ENCODE assay signal across 21 cellular contexts in the genomic region with DNA sequence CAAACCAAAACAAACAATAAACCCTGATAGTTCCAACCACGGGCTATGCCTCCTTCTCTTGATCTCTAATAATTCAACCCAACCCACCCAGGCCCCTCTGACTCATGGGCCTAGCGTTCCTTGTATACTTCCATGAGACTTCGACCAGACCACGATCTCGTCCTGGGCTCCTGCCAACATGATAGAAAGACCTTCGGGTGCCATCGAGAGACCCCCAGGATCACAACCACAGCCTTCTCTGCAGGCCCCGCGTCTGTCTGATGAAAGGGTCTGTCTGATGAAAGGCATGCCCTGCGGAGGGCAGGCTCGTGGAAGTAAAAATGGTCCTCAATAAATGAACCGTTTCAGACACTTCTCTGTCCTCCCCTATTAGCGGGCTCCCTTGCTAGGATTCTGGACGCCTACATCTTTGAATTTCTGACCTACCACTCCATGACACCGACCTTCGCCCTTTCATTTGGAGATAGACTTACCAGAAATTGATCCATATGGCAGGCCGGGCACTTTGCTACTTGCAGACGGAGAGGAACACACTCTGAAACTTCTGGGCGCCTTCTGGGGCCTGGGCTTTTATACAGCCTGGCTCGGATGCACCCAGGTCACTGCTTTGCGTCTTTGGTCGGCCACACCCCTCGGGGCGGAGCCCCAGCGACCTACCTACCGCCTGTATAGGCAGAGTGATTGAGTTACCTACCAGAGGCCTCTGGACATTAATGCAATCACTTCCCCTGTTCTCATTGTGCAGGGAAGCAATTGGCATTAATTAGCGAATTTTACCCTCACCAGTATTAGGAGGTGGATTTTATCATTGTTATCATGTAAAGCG. TPM values are rescaled to one million over a fixed set of nuclear protein-coding genes. Genes with fewer than 3 reads are reported as not detected.
DNase-seq lines count a peak whose midpoint lies in the region; ATAC-seq, FAIRE-seq and TF ChIP-seq lines count a peak whose summit lies in the region.
"Had no signal": no experiment of that assay in that cellular context is flagged by ENCODE, and none has a peak within 500 bp of the region (broad histone marks: within the 10 kb centered on the region; RNA-seq: fewer than 3 reads in every experiment).

No MANE protein-coding gene starts in this region.

- H3K4me1 ChIP-seq in K562 (replicated peaks in 1 of 2; ENCODE audit: control insufficient read depth in 2 of 2, insufficient read depth in 2 of 2, low read length in 2 of 2) (no peaks in the 10 kb centered on the region), Peyer's patch (no peaks in the 10 kb centered on the region), foreskin keratinocyte (no peaks in the 10 kb centered on the region)
- H3K4me1 ChIP-seq: A549 had no signal

- no peaks in the 10 kb centered on the region for H3K4me1 Mint-ChIP-seq in natural killer cell
- no peaks in the 10 kb centered on the region for H3K4me1 Mint-ChIP-seq in natural killer cell treated with Interleukin-12 subunit alpha and Interleukin-12 subunit beta and Interleukin-15 and Interleukin-18, amount 100 ng/mL, for 72 hours (ENCODE audit: low read depth in 2 of 2)
- H3K4me1 Mint-ChIP-seq: CD4-positive, alpha-beta memory T cell had no signal

- H3K27me3 Mint-ChIP-seq in natural killer cell (ENCODE audit: low read depth in 2 of 2) = peaks cover 5 to 12% of the 10 kb centered on the region in 2 donors
- H3K27me3 Mint-ChIP-seq in natural killer cell treated with Interleukin-12 subunit alpha and Interleukin-12 subunit beta and Interleukin-15 and Interleukin-18, amount 100 ng/mL, for 72 hours = peaks cover 9 to 16% of the 10 kb centered on the region in 2 donors

- peaks cover 7 to 14% of the 10 kb centered on the region in 2 donors for H3K9me3 Mint-ChIP-seq in natural killer cell
- peaks cover 8% of the 10 kb centered on the region for H3K9me3 Mint-ChIP-seq in natural killer cell treated with Interleukin-12 subunit alpha and Interleukin-12 subunit beta and Interleukin-15 and Interleukin-18, amount 100 ng/mL, for 72 hours

- no peak overlapping the region for H3K27ac Mint-ChIP-seq in natural killer cell
- H3K27ac Mint-ChIP-seq in natural killer cell treated with Interleukin-12 subunit alpha and Interleukin-12 subunit beta and Interleukin-15 and Interleukin-18, amount 100 ng/mL, for 72 hours = no peak overlapping the region
- H3K27ac Mint-ChIP-seq: CD4-positive, alpha-beta memory T cell had no signal

- peak overlapping the region; percentile 9 for H3K4me3 Mint-ChIP-seq in natural killer cell
- no peak overlapping the region for H3K4me3 Mint-ChIP-seq in natural killer cell treated with Interleukin-12 subunit alpha and Interleukin-12 subunit beta and Interleukin-15 and Interleukin-18, amount 100 ng/mL, for 72 hours
- H3K4me3 Mint-ChIP-seq: CD4-positive, alpha-beta memory T cell had no signal

- 0 out of 2 replicates have a peak overlapping the region, but pooled peaks have one; percentile 2 for H2AFZ ChIP-seq in K562 (ENCODE audit: low read depth, low read length)

- no peak for TF ChIP-seq RAD21 in K562 (CRISPR knock-in tag; conservative IDR thresholded peaks at IDR 0.05 in 1 of 2, IDR thresholded peaks at IDR 0.05 in 1 of 2)

- POLR2A ChIA-PET in K562 (lab: Yijun Ruan, JAX) = no interaction called here

- no peak overlapping the region for H3K27ac ChIP-seq in K562 (ENCODE audit: extremely low read depth, low read depth, low read length)
- no peak overlapping the region for H3K27ac ChIP-seq in Peyer's patch
- H3K27ac ChIP-seq in caudate nucleus (ENCODE audit: low read depth, low read length) = no peak overlapping the region
- H3K27ac ChIP-seq in foreskin keratinocyte = no peak overlapping the region
- H3K27ac ChIP-seq: 22Rv1, A549, C4-2B had no signal

- no peaks in the 10 kb centered on the region for H3K79me2 ChIP-seq in K562 (ENCODE audit: control insufficient read depth, insufficient read depth, low read length)

- H3K9me3 ChIP-seq in K562 (replicated peaks; ENCODE audit: control insufficient read depth, insufficient read depth, low read depth, low read length) (peaks cover 8% of the 10 kb centered on the region), Peyer's patch (peaks cover 0 to 11% (median 0%) of the 10 kb centered on the region in 4 donors)

- H3K4me3 ChIP-seq in K562 (no peak overlapping the region), Peyer's patch (no peak overlapping the region)
- H3K4me3 ChIP-seq: A549 had no signal

- ATAC-seq in natural killer cell (no peak), K562 (peak; percentile 56; the same call in 1 of the 3 replicates), foreskin keratinocyte (no peak)
- no peak for ATAC-seq in natural killer cell treated with Interleukin-12 subunit alpha and Interleukin-12 subunit beta and Interleukin-15 and Interleukin-18, amount 100 ng/mL, for 72 hours
- ATAC-seq: A549 had no signal

- WGBS in K562 (ENCODE audit: insufficient coverage, low coverage, missing lambda C conversion rate) = 10% methylated on average over 28 of the region's 28 CpGs

- no peak for FAIRE-seq in K562 (lab: Jason Lieb, UNC)
- FAIRE-seq: A549, H54, HTR-8/SVneo had no signal

- H3K9me1 ChIP-seq in K562 (ENCODE audit: control insufficient read depth, insufficient read depth, low read length) = no peaks in the 10 kb centered on the region

- H4K20me1 ChIP-seq in K562 (replicated peaks; ENCODE audit: control insufficient read depth, insufficient read depth, low read length) = no peaks in the 10 kb centered on the region

- H3K27me3 ChIP-seq in K562 (ENCODE audit: control insufficient read depth in 2 of 2, insufficient read depth in 2 of 2, low read length in 2 of 2) (peaks cover 16 to 32% of the 10 kb centered on the region in 2 experiments; a peak in 4 of 5 replicates), Peyer's patch (no peaks in the 10 kb centered on the region), foreskin keratinocyte (peaks cover 18% of the 10 kb centered on the region)

- CTCF ChIA-PET in K562 (lab: Yijun Ruan, JAX; ENCODE audit: low intra/inter-chr PET ratio) = no interaction called here

- H3K4me2 ChIP-seq in K562 (ENCODE audit: insufficient read depth, low read length) = no peak overlapping the region
- H3K4me2 ChIP-seq: A549 had no signal

- TF ChIP-seq CTCF in natural killer cell (IDR thresholded peaks at IDR 0.05) (no peak), K562 (IDR thresholded peaks at IDR 0.05 in 2 of 3, conservative IDR thresholded peaks at IDR 0.05 in 1 of 3; ENCODE audit: insufficient read depth in 2 of 3, low read depth in 1 of 3, low read length in 3 of 3) (no peak), Peyer's patch (IDR thresholded peaks at IDR 0.05) (no peak), foreskin keratinocyte (conservative IDR thresholded peaks at IDR 0.05) (no peak)

- DNase-seq in natural killer cell (no peak), K562 (ENCODE audit: extremely low read depth in 1 of 4, low spot score in 3 of 4) (no peak), iPS-NIHi11 (ENCODE audit: low spot score) (peak; percentile 37), Peyer's patch (no peak), caudate nucleus (lab: John Stamatoyannopoulos, UW) (no peak), CD1c-positive myeloid dendritic cell (ENCODE audit: extremely low spot score) (no peak), foreskin keratinocyte (no peak)
- no peak for DNase-seq in natural killer cell treated with Interleukin-12 subunit alpha and Interleukin-12 subunit beta and Interleukin-15 and Interleukin-18, amount 100 ng/mL, for 72 hours (ENCODE audit: low spot score)
- DNase-seq: AML-193; CD4-positive, alpha-beta memory T cell; DMS153; DMS79; GDM1; IMR-90 had no signal

- intact Hi-C loops in natural killer cell (cut with micrococcal nuclease) (no loop called here), K562 (cut with micrococcal nuclease) (no loop called here)

- peaks cover 19% of the 10 kb centered on the region for H3K36me3 Mint-ChIP-seq in natural killer cell
- H3K36me3 Mint-ChIP-seq in natural killer cell treated with Interleukin-12 subunit alpha and Interleukin-12 subunit beta and Interleukin-15 and Interleukin-18, amount 100 ng/mL, for 72 hours = peaks cover 17% of the 10 kb centered on the region

- TF ChIP-seq EP300 in K562 (IDR thresholded peaks at IDR 0.05; ENCODE audit: low read length) = no peak

- H3K36me3 ChIP-seq in K562 (ENCODE audit: control insufficient read depth, insufficient read depth, low read length) (no peaks in the 10 kb centered on the region), Peyer's patch (no peaks in the 10 kb centered on the region)

- in situ Hi-C loops in K562 (cut with MboI) = no loop called here

- TF ChIP-seq POLR2A in K562 (conservative IDR thresholded peaks at IDR 0.05) (no peak), Peyer's patch (IDR thresholded peaks at IDR 0.05) (no peak)

- H3K9ac ChIP-seq in K562 (ENCODE audit: insufficient read depth in 1 of 2, low read depth in 2 of 2, low read length in 2 of 2) = no peak overlapping the region

- BruUV-seq in K562 (replicated peaks; lab: Mats Ljungman, UMichigan) = no TSS peak

RNA-seq across cellular contexts. Expression of gene KLF18, which starts 5.3 kb away (rescaled TPM):
- total RNA-seq in natural killer cell = not detected
- total RNA-seq in natural killer cell treated with Interleukin-12 subunit alpha and Interleukin-12 subunit beta and Interleukin-15 and Interleukin-18, amount 100 ng/mL, for 72 hours = not detected
- not detected in 2 replicates for total RNA-seq in K562 (2011; cell fraction: chromatin; rRNA removed; ENCODE audit: low replicate concordance)
- not detected in 2 replicates for total RNA-seq in K562 (2011; cell fraction: nucleolus; rRNA removed)
- total RNA-seq in K562 (2011; cell fraction: nucleoplasm; rRNA removed) = not detected in 2 replicates
- not detected in 2 replicates for total RNA-seq in K562 (2014; rRNA removed)
- total RNA-seq in K562 (2014; rRNA removed; fragmentation: Illumina TruSeq; extraction: Trizol) = not detected in 2 replicates
- not detected in 2 replicates for total RNA-seq in K562 (2015; rRNA removed; fragmentation: Illumina TruSeq; extraction: Trizol)
- not detected in 2 replicates for total RNA-seq in K562 (2021)
- polyA plus RNA-seq in K562 (2011; rRNA removed) = not detected in 2 replicates
- polyA plus RNA-seq in K562 (2011; cell fraction: cytosol; rRNA removed) = not detected in 2 replicates
- not detected in 2 replicates for polyA plus RNA-seq in K562 (2011; cell fraction: nucleus; rRNA removed)
- polyA plus RNA-seq in K562 (2012) = not detected in 2 replicates
- not detected in 2 replicates for polyA plus RNA-seq in K562 (2014; fragmentation: Illumina TruSeq; extraction: Trizol)
- not detected for polyA plus RNA-seq in K562 (2014; fragmentation: Nextera tagmentation; extraction: Ambion mirVana)
- not detected in 2 replicates for polyA plus RNA-seq in K562 (2014; rRNA removed)
- not detected in 2 replicates for polyA minus RNA-seq in K562 (2011; rRNA and poly(A)+ RNA removed)
- polyA minus RNA-seq in K562 (2011; cell fraction: cytosol; rRNA and poly(A)+ RNA removed) = not detected in 2 replicates
- polyA minus RNA-seq in K562 (2011; cell fraction: nucleus; rRNA and poly(A)+ RNA removed) = not detected in 2 replicates
- total RNA-seq in Peyer's patch = not detected
- total RNA-seq in foreskin keratinocyte = not detected in 2 replicates
- not detected in 2 replicates for polyA plus RNA-seq in foreskin keratinocyte
- total RNA-seq: CD4-positive, alpha-beta memory T cell; Daoy; IMR-90 had no signal
- polyA plus RNA-seq: A549; BJ; CD4-positive, alpha-beta memory T cell; IMR-90 had no signal

RNA-seq across cellular contexts. Expression of gene KLF17, which starts 28.1 kb away (rescaled TPM):
- total RNA-seq in natural killer cell (not detected), K562 (2014; rRNA removed) (not detected in 2 replicates), K562 (2014; rRNA removed; fragmentation: Illumina TruSeq; extraction: Trizol) (not detected in 2 replicates), K562 (2015; rRNA removed; fragmentation: Illumina TruSeq; extraction: Trizol) (not detected in 2 replicates), K562 (2021) (not detected in 2 replicates), Peyer's patch (not detected), foreskin keratinocyte (not detected in 2 replicates)
- not detected for total RNA-seq in natural killer cell treated with Interleukin-12 subunit alpha and Interleukin-12 subunit beta and Interleukin-15 and Interleukin-18, amount 100 ng/mL, for 72 hours
- total RNA-seq in K562 (2011; cell fraction: chromatin; rRNA removed; ENCODE audit: low replicate concordance) = not detected in 2 replicates
- 0.13 TPM in 1 of 2 replicates, not detected in the other for total RNA-seq in K562 (2011; cell fraction: nucleolus; rRNA removed)
- not detected in 2 replicates for total RNA-seq in K562 (2011; cell fraction: nucleoplasm; rRNA removed)
- polyA plus RNA-seq in K562 (2011; rRNA removed) (0.13 TPM in 1 of 2 replicates, not detected in the other), K562 (2014; fragmentation: Illumina TruSeq; extraction: Trizol) (not detected in 2 replicates), K562 (2014; fragmentation: Nextera tagmentation; extraction: Ambion mirVana) (under 1 TPM in 1 of 2 experiments, not detected in 1; 0.01 TPM), K562 (2014; rRNA removed) (0.24 TPM in 1 of 2 replicates, not detected in the other), foreskin keratinocyte (not detected in 2 replicates)
- not detected in 2 replicates for polyA plus RNA-seq in K562 (2011; cell fraction: cytosol; rRNA removed)
- not detected in 2 replicates for polyA plus RNA-seq in K562 (2011; cell fraction: nucleus; rRNA removed)
- polyA plus RNA-seq in K562 (2012) = 0.04 TPM in 1 of 2 replicates, not detected in the other
- polyA minus RNA-seq in K562 (2011; rRNA and poly(A)+ RNA removed) = not detected in 2 replicates
- not detected in 2 replicates for polyA minus RNA-seq in K562 (2011; cell fraction: cytosol; rRNA and poly(A)+ RNA removed)
- not detected in 2 replicates for polyA minus RNA-seq in K562 (2011; cell fraction: nucleus; rRNA and poly(A)+ RNA removed)
- total RNA-seq: CD4-positive, alpha-beta memory T cell; Daoy had no signal
- polyA plus RNA-seq: CD4-positive, alpha-beta memory T cell had no signal
